1 cellular context compared by ENCODE assay signal in genomic region chr12:23950011-23950774, GRCh38.
TF ChIP-seq lines count a peak whose summit lies in the region.

No MANE protein-coding gene starts in this region.

TF ChIP-seq in HepG2, 621 proteins besides CTCF, POLR2A, EP300 and RAD21 (continued from another document):
- no peak for TF ChIP-seq HNF1A (IDR thresholded peaks at IDR 0.05; ENCODE audit: low read depth)
- no peak for TF ChIP-seq HNF1A (CRISPR knock-in tag; IDR thresholded peaks at IDR 0.05; ENCODE audit: borderline replicate concordance)
- TF ChIP-seq HNF1B (CRISPR knock-in tag; IDR thresholded peaks at IDR 0.05), result peak; percentile 31; the same call in 1 of the 2 replicates
- 0 out of 2 replicates have a peak, but pooled peaks have one; percentile 35 for TF ChIP-seq FOXJ3 (CRISPR knock-in tag; IDR thresholded peaks at IDR 0.05; ENCODE audit: borderline replicate concordance)
- no peak for TF ChIP-seq CHD2 (IDR thresholded peaks at IDR 0.05; ENCODE audit: low read depth, low read length)
- no peak for TF ChIP-seq ZNF674 (CRISPR knock-in tag; IDR thresholded peaks at IDR 0.05; ENCODE audit: low read depth)
- TF ChIP-seq PCBP1 (IDR thresholded peaks at IDR 0.05; ENCODE audit: borderline replicate concordance, low read depth, low read length), result no peak
- TF ChIP-seq ELF1 (CRISPR knock-in tag; IDR thresholded peaks at IDR 0.05), result 0 out of 2 replicates have a peak, but pooled peaks have one; percentile 7
- TF ChIP-seq HNRNPK (IDR thresholded peaks at IDR 0.05; ENCODE audit: low read depth, low read length, poor library complexity, severe bottlenecking), result no peak
- TF ChIP-seq ZNF446 (CRISPR knock-in tag; IDR thresholded peaks at IDR 0.05), result no peak
- no peak for TF ChIP-seq GABPB1 (CRISPR knock-in tag; IDR thresholded peaks at IDR 0.05)
- TF ChIP-seq ZNF800 (CRISPR knock-in tag; IDR thresholded peaks at IDR 0.05), result 0 out of 2 replicates have a peak, but pooled peaks have one; percentile 66
- no peak for TF ChIP-seq ZNF264 (CRISPR knock-in tag; IDR thresholded peaks at IDR 0.05)
- no peak for TF ChIP-seq PHF5A (CRISPR knock-in tag; IDR thresholded peaks at IDR 0.05; ENCODE audit: low read depth, unreplicated experiment)
- TF ChIP-seq RFXANK (CRISPR knock-in tag; IDR thresholded peaks at IDR 0.05), result no peak
- no peak for TF ChIP-seq ZNF224 (CRISPR knock-in tag; IDR thresholded peaks at IDR 0.05)
- TF ChIP-seq SMAD1 (CRISPR knock-in tag; IDR thresholded peaks at IDR 0.05; ENCODE audit: borderline replicate concordance, low read depth), result no peak
- no peak for TF ChIP-seq ZNF230 (CRISPR knock-in tag; IDR thresholded peaks at IDR 0.05)
- no peak for TF ChIP-seq TCF7L2 (IDR thresholded peaks at IDR 0.05; ENCODE audit: low read depth, low read length)
- TF ChIP-seq ZNF646 (CRISPR knock-in tag; IDR thresholded peaks at IDR 0.05), result peak; percentile 86
